In the genomic region with DNA sequence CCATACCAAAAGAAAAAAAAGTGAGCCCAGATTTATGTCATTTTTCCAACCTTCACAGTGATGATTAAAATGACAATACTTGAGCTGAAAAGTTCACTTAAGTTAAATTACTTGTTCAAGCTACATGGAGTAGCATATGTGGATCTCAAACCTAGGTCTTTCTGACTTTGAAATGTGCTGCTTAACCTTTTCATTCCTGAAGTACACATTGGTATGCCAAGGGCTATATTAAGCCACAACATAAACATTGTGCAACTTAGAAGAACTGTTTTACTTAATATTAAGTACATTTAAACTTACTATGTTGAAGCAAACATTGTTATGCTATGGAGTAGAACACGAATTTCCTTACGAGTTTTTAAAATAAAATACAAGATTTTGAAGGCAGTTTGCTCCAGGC, we compare ENCODE assay signal across 16 cellular contexts.
A peak's percentile ranks its signal among the peaks of the same experiment; 100 is the strongest.
DNase-seq lines count a peak whose midpoint lies in the region; ATAC-seq, FAIRE-seq and TF ChIP-seq lines count a peak whose summit lies in the region.
"Had no signal": no experiment of that assay in that cellular context is flagged by ENCODE, and none has a peak within 500 bp of the region (broad histone marks: within the 10 kb centered on the region; RNA-seq: fewer than 3 reads in every experiment).

No MANE protein-coding gene starts in this region.

- FAIRE-seq in astrocyte (lab: Jason Lieb, UNC) = no peak

- H3K4me1 ChIP-seq in GM23338 (ENCODE audit: insufficient read depth) = no peaks in the 10 kb centered on the region
- no peaks in the 10 kb centered on the region for H3K4me1 ChIP-seq in astrocyte (ENCODE audit: insufficient read depth, low read length)
- H3K4me1 ChIP-seq: HAP-1, Peyer's patch had no signal

- peaks cover 14% of the 10 kb centered on the region for H3K36me3 Mint-ChIP-seq in GM23338 (ENCODE audit: low read depth)
- H3K36me3 Mint-ChIP-seq in astrocyte (ENCODE audit: low read depth, unreplicated experiment) = peaks cover 9% of the 10 kb centered on the region

- H3K9me3 ChIP-seq in astrocyte (ENCODE audit: insufficient read depth, low read depth, low read length) = no peaks in the 10 kb centered on the region
- H3K9me3 ChIP-seq: BE2C, HAP-1, Peyer's patch had no signal

- no peaks in the 10 kb centered on the region for H3K27me3 ChIP-seq in GM23338 (ENCODE audit: insufficient read depth)
- no peaks in the 10 kb centered on the region for H3K27me3 ChIP-seq in astrocyte (ENCODE audit: insufficient read depth, low read length)
- H3K27me3 ChIP-seq: BE2C, Peyer's patch had no signal

- H3K27ac ChIP-seq in GM23338 (ENCODE audit: low read depth) = no peak overlapping the region
- H3K27ac ChIP-seq in astrocyte (ENCODE audit: low read depth, low read length) = no peak overlapping the region
- H3K27ac ChIP-seq: Peyer's patch had no signal

- H3K4me3 ChIP-seq in GM23338 (no peak overlapping the region), astrocyte (ENCODE audit: insufficient read depth, low read depth, low read length) (no peak overlapping the region), fibroblast of pulmonary artery (replicated peaks; ENCODE audit: low read depth, low read length) (no peak overlapping the region)
- H3K4me3 ChIP-seq: HAP-1, Peyer's patch had no signal

- TF ChIP-seq CTCF in GM23338 (conservative IDR thresholded peaks at IDR 0.05; ENCODE audit: low read depth in 2 of 2) = no peak
- TF ChIP-seq CTCF in astrocyte (IDR thresholded peaks at IDR 0.05; ENCODE audit: insufficient read depth, low read depth, low read length) = no peak
- no peak for TF ChIP-seq CTCF in fibroblast of pulmonary artery (IDR thresholded peaks at IDR 0.05; ENCODE audit: low read length, missing control alignments)

- ATAC-seq in GM23338 = no peak
- no peak for ATAC-seq in GM18519 (IDR thresholded peaks at IDR 0.05; ENCODE audit: low FRiP score, unreplicated experiment)
- ATAC-seq in HG02870 (IDR thresholded peaks at IDR 0.05; ENCODE audit: unreplicated experiment) = no peak
- ATAC-seq in HG03439 (IDR thresholded peaks at IDR 0.05; ENCODE audit: unreplicated experiment) = no peak

- H3K27me3 Mint-ChIP-seq in GM23338 (ENCODE audit: insufficient read depth, low read depth, poor library complexity) = no peaks in the 10 kb centered on the region
- no peaks in the 10 kb centered on the region for H3K27me3 Mint-ChIP-seq in astrocyte (ENCODE audit: low read depth, unreplicated experiment)
- H3K27me3 Mint-ChIP-seq: CD8-positive, alpha-beta memory T cell had no signal

- H3K36me3 ChIP-seq in GM23338 (ENCODE audit: insufficient read depth) = no peaks in the 10 kb centered on the region
- H3K36me3 ChIP-seq in astrocyte (ENCODE audit: insufficient read depth, low read length) = no peaks in the 10 kb centered on the region
- H3K36me3 ChIP-seq: BE2C, HAP-1, Peyer's patch had no signal

- peak overlapping the region; percentile 73; the same call in 1 of the 2 replicates for H3K27ac Mint-ChIP-seq in GM23338
- no peak overlapping the region for H3K27ac Mint-ChIP-seq in astrocyte (ENCODE audit: unreplicated experiment)

- no peaks in the 10 kb centered on the region for H3K79me2 ChIP-seq in GM23338 (replicated peaks; ENCODE audit: insufficient read depth)
- H3K79me2 ChIP-seq in astrocyte (ENCODE audit: insufficient read depth, low read length) = no peaks in the 10 kb centered on the region

- no peak for DNase-seq in GM23338 (ENCODE audit: low spot score)
- DNase-seq in astrocyte (ENCODE audit: low read depth) = peak; percentile 16
- DNase-seq in fibroblast of pulmonary artery (ENCODE audit: low read depth) = peak; percentile 47
- DNase-seq in renal cortical epithelial cell (ENCODE audit: low read depth) = peak; percentile 18
- DNase-seq in CD1c-positive myeloid dendritic cell (ENCODE audit: extremely low spot score) = no peak
- DNase-seq: BE2C; CD8-positive, alpha-beta memory T cell; NCI-H1105 treated with DMSO at 0.1 percent for 48 hours; NCI-H1930; NCI-H2171; Peyer's patch; SHP77 treated with DMSO at 0.1 percent for 48 hours had no signal

- no peaks in the 10 kb centered on the region for H3K9me3 Mint-ChIP-seq in GM23338
- H3K9me3 Mint-ChIP-seq in astrocyte (ENCODE audit: unreplicated experiment) = peaks cover 2% of the 10 kb centered on the region
- H3K9me3 Mint-ChIP-seq: CD8-positive, alpha-beta memory T cell had no signal

- H3F3A ChIP-seq in GM23338 (replicated peaks; ENCODE audit: low read depth) = no peaks in the 10 kb centered on the region

- H3K4me2 ChIP-seq in GM23338 (no peak overlapping the region), astrocyte (ENCODE audit: low read length) (no peak overlapping the region)

- H3K4me3 Mint-ChIP-seq in GM23338 (no peak overlapping the region), astrocyte (ENCODE audit: unreplicated experiment) (no peak overlapping the region)
- H3K4me3 Mint-ChIP-seq: CD8-positive, alpha-beta memory T cell had no signal

- no peak overlapping the region for H3K9ac ChIP-seq in astrocyte (ENCODE audit: low read length)

- H2AFZ ChIP-seq in GM23338 (no peak overlapping the region), astrocyte (ENCODE audit: low read depth, low read length) (no peak overlapping the region)

- no peaks in the 10 kb centered on the region for H3K9me2 ChIP-seq in GM23338 (ENCODE audit: insufficient read depth)

- H4K20me1 ChIP-seq in GM23338 (replicated peaks; ENCODE audit: insufficient read depth) (no peaks in the 10 kb centered on the region), astrocyte (ENCODE audit: insufficient read depth, low read length) (no peaks in the 10 kb centered on the region)

- peaks cover 7% of the 10 kb centered on the region for H3K4me1 Mint-ChIP-seq in GM23338
- no peaks in the 10 kb centered on the region for H3K4me1 Mint-ChIP-seq in astrocyte (ENCODE audit: low read depth, unreplicated experiment)
- H3K4me1 Mint-ChIP-seq: CD8-positive, alpha-beta memory T cell had no signal

TF ChIP-seq in GM23338, 12 proteins besides CTCF, POLR2A, EP300 and RAD21 (continues in another document):
- TF ChIP-seq NANOG (IDR thresholded peaks at IDR 0.05; ENCODE audit: borderline replicate concordance) (no peak), POLR2AphosphoS5 (IDR thresholded peaks at IDR 0.05; ENCODE audit: low read depth) (no peak), EZH2 (IDR thresholded peaks at IDR 0.05; ENCODE audit: low read depth, unreplicated experiment) (no peak)
- TF ChIP-seq, protein P1, sequence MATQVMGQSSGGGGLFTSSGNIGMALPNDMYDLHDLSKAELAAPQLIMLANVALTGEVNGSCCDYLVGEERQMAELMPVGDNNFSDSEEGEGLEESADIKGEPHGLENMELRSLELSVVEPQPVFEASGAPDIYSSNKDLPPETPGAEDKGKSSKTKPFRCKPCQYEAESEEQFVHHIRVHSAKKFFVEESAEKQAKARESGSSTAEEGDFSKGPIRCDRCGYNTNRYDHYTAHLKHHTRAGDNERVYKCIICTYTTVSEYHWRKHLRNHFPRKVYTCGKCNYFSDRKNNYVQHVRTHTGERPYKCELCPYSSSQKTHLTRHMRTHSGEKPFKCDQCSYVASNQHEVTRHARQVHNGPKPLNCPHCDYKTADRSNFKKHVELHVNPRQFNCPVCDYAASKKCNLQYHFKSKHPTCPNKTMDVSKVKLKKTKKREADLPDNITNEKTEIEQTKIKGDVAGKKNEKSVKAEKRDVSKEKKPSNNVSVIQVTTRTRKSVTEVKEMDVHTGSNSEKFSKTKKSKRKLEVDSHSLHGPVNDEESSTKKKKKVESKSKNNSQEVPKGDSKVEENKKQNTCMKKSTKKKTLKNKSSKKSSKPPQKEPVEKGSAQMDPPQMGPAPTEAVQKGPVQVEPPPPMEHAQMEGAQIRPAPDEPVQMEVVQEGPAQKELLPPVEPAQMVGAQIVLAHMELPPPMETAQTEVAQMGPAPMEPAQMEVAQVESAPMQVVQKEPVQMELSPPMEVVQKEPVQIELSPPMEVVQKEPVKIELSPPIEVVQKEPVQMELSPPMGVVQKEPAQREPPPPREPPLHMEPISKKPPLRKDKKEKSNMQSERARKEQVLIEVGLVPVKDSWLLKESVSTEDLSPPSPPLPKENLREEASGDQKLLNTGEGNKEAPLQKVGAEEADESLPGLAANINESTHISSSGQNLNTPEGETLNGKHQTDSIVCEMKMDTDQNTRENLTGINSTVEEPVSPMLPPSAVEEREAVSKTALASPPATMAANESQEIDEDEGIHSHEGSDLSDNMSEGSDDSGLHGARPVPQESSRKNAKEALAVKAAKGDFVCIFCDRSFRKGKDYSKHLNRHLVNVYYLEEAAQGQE (IDR thresholded peaks at IDR 0.05; ENCODE audit: unreplicated experiment) = no peak

Comparison
In these comparisons a context has a peak if more than half of its experiments do, and no peak if none do; other contexts are left out.
1. DNase-seq: peak in astrocyte (single experiment), fibroblast of pulmonary artery (single experiment) and renal cortical epithelial cell (single experiment); none in GM23338 (single experiment) and CD1c-positive myeloid dendritic cell (single experiment).